In the genomic region with DNA sequence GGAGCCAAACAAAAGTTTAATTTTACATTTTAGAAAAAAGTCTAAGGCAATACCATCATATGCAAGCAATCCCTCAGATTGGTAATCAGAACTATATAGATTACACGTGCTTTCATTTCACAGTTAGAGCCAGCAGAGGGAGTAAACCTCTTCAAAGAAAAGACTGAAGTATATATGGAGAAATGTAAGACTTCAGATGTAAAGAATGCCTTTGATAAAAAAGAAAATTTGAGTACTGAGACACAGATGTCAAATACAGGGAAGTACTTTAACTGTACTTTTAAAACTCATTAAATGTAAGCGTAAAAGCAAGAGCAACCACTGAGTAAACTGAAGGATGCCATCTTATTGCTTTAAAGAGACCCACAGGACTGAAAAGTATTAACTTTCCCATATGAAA, we compare ENCODE assay signal across 8 cellular contexts.
A peak's percentile ranks its signal among the peaks of the same experiment; 100 is the strongest.
DNase-seq lines count a peak whose midpoint lies in the region; ATAC-seq and TF ChIP-seq lines count a peak whose summit lies in the region.

No MANE protein-coding gene starts in this region.

- no peaks in the 10 kb centered on the region for H3K9me3 ChIP-seq in CD4-positive, alpha-beta T cell (ENCODE audit: control insufficient read depth, low read length)
- no peaks in the 10 kb centered on the region for H3K9me3 ChIP-seq in thyroid gland

- H3K9me3 Mint-ChIP-seq in CD4-positive, alpha-beta T cell = no peaks in the 10 kb centered on the region
- peaks cover 2 to 21% of the 10 kb centered on the region in 2 donors for H3K9me3 Mint-ChIP-seq in activated naive CD4-positive, alpha-beta T cell treated with anti-CD3 and anti-CD28 coated beads, Interleukin-2, amount 50 U/mL, for 72 hours

- POLR2A ChIA-PET in CD4-positive, alpha-beta T cell (lab: Charles Lee) = interaction anchor here (1.2 kb wide), 1 partner anchor 163 kb away, joined by 3 read pairs; the partner anchor contains the start of genes PEX1 and RBM48

- H3K4me3 ChIP-seq in thyroid gland (replicated peaks in 1 of 3) = no peak overlapping the region

- H3K27me3 Mint-ChIP-seq in CD4-positive, alpha-beta T cell = no peaks in the 10 kb centered on the region

- H3K36me3 ChIP-seq in thyroid gland = no peaks in the 10 kb centered on the region

- no peak overlapping the region for H3K27ac ChIP-seq in CD4-positive, alpha-beta T cell (ENCODE audit: low read depth, low read length)
- no peak overlapping the region for H3K27ac ChIP-seq in thyroid gland

- H3K27me3 ChIP-seq in CD4-positive, alpha-beta T cell (ENCODE audit: control insufficient read depth, insufficient read depth, low read length) = no peaks in the 10 kb centered on the region
- no peaks in the 10 kb centered on the region for H3K27me3 ChIP-seq in thyroid gland

- no peak for TF ChIP-seq POLR2A in thyroid gland (IDR thresholded peaks at IDR 0.05)

- H3K27ac Mint-ChIP-seq in CD4-positive, alpha-beta T cell = no peak overlapping the region
- H3K27ac Mint-ChIP-seq in activated naive CD4-positive, alpha-beta T cell treated with anti-CD3 and anti-CD28 coated beads, Interleukin-2, amount 50 U/mL, for 72 hours = peak overlapping the region; percentile 88 to 90

- 31 to 41% methylated on average over 2 of the region's 2 CpGs for WGBS in thyroid gland, 2 donors

- no peak for DNase-seq in CD4-positive, alpha-beta T cell
- DNase-seq in NCI-H2227 (lab: John Stamatoyannopoulos, UW; ENCODE audit: unreplicated experiment) (peak; percentile 64), iPS-NIHi7 (ENCODE audit: extremely low spot score) (peak; percentile 32), thyroid gland (no peak), Ammon's horn (ENCODE audit: low spot score) (no peak)
- DNase-seq in activated naive CD4-positive, alpha-beta T cell treated with anti-CD3 and anti-CD28 coated beads, Interleukin-2, amount 50 U/mL, for 72 hours (ENCODE audit: low spot score in 2 of 2) = no peak

- no peak overlapping the region for H3K4me3 Mint-ChIP-seq in CD4-positive, alpha-beta T cell

- H3K36me3 Mint-ChIP-seq in CD4-positive, alpha-beta T cell (ENCODE audit: low read depth) = no peaks in the 10 kb centered on the region
- peaks cover 17 to 78% of the 10 kb centered on the region in 2 donors for H3K36me3 Mint-ChIP-seq in activated naive CD4-positive, alpha-beta T cell treated with anti-CD3 and anti-CD28 coated beads, Interleukin-2, amount 50 U/mL, for 72 hours

- CTCF ChIA-PET in CD4-positive, alpha-beta T cell (lab: Charles Lee) = interaction anchor here (1.8 to 2.9 kb wide), 2 partner anchors 71 to 141 kb away, joined by 6 to 14 read pairs; no protein-coding TSS in a partner anchor

- peak; percentile 67 for TF ChIP-seq CTCF in CD4-positive, alpha-beta T cell (IDR thresholded peaks at IDR 0.05)
- TF ChIP-seq CTCF in thyroid gland (IDR thresholded peaks at IDR 0.05) = peak in 4 of 6 experiments; percentile 18 to 60 (median 52)

- intact Hi-C loops in CD4-positive, alpha-beta T cell (cut with DNase I, micrococcal nuclease) = loop anchor here (1.0 to 5.0 kb wide), 5 partner anchors 69 to 366 kb away; no protein-coding TSS in a partner anchor
- intact Hi-C loops in thyroid gland (cut with DNase I) = no loop called here

- peaks cover 17% of the 10 kb centered on the region for H3K4me1 Mint-ChIP-seq in CD4-positive, alpha-beta T cell (ENCODE audit: low read depth)

- no peaks in the 10 kb centered on the region for H3K4me1 ChIP-seq in thyroid gland

- ATAC-seq in CD4-positive, alpha-beta T cell (ENCODE audit: poor library complexity) = peak; percentile 90
- peak; percentile 84 for ATAC-seq in GM18508 (IDR thresholded peaks at IDR 0.05; ENCODE audit: insufficient read depth, unreplicated experiment)
- ATAC-seq in HG03060 (IDR thresholded peaks at IDR 0.05; ENCODE audit: low read depth, unreplicated experiment) = peak; percentile 86
- ATAC-seq in activated naive CD4-positive, alpha-beta T cell treated with anti-CD3 and anti-CD28 coated beads, Interleukin-2, amount 50 U/mL, for 72 hours = peak; percentile 85 to 87

Comparison
In these comparisons a context has a peak if more than half of its experiments do, and no peak if none do; other contexts are left out.
1. DNase-seq: peak in NCI-H2227 (single experiment) and iPS-NIHi7 (single experiment); none in CD4-positive, alpha-beta T cell (0 of 10), activated naive CD4-positive, alpha-beta T cell treated with anti-CD3 and anti-CD28 coated beads, Interleukin-2, amount 50 U/mL, for 72 hours (0 of 2), thyroid gland (0 of 2) and Ammon's horn (single experiment).
2. Peak in every context shown above with its lines, with median percentiles within 50 percentile points of each other: ATAC-seq.